In the genomic region with DNA sequence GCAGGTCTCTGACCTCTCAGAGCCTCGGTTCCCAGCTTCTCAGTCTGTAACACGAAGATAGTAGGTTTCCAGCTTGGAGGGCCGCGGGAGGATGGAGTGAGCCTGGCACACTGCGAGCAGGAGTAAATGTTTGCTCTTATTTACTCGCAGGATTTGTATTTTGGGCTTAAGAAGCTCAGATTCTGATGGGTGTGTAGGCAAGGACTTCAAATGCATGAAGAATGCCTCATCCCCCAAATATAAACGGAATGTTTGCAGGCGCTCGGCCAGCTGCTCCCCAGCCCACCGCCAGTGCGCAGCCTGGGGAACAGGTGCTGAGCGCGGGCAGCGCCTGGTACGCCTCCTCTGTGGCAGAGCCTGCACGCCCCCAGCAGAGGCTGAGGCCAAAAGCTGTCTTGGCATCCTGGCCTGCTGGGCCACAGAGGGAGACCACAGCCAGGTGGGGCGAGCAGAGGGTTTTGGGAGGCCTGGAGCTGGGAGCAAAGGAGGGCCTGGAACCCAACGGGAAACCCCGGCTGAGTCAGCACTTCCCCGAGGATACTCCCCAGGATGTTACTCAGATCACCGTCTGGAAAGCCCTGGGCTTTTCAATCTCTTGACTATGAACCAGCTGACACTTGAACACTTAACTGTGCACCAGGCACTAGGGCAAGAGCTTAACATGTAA, we compare ENCODE assay signal across 8 cellular contexts. TPM values are rescaled to one million over a fixed set of nuclear protein-coding genes. Genes with fewer than 3 reads are reported as not detected.
DNase-seq lines count a peak whose midpoint lies in the region; ATAC-seq, FAIRE-seq and TF ChIP-seq lines count a peak whose summit lies in the region.

No MANE protein-coding gene starts in this region.

- WGBS in endodermal cell (ENCODE audit: insufficient coverage in 1 of 2, insufficient read length in 1 of 2), 2 experiments, result 93 to 95% methylated on average over 12 to 21 of the region's 21 CpGs

- DNase-seq in Daoy (ENCODE audit: low read depth), result peak; percentile 93
- peak; percentile 64 for DNase-seq in RCC 7860 (ENCODE audit: low spot score)
- DNase-seq in coronary artery (ENCODE audit: low spot score), result no peak
- DNase-seq in nephron progenitor cell, result no peak
- DNase-seq in COLO829 (ENCODE audit: low spot score), result no peak
- no peak for DNase-seq in endodermal cell
- DNase-seq in NCI-H2196 treated with DMSO at 0.1 percent for 48 hours (lab: John Stamatoyannopoulos, UW; ENCODE audit: unreplicated experiment), result no peak

- peaks cover 9% of the 10 kb centered on the region for H3K36me3 ChIP-seq in endodermal cell (ENCODE audit: control insufficient read depth, insufficient read depth, low read length)

- TF ChIP-seq CTCF in coronary artery (IDR thresholded peaks at IDR 0.05), result no peak
- TF ChIP-seq CTCF in nephron progenitor cell (IDR thresholded peaks at IDR 0.05), result no peak
- no peak for TF ChIP-seq CTCF in endodermal cell (conservative IDR thresholded peaks at IDR 0.05)

- ATAC-seq in GM18511 (IDR thresholded peaks at IDR 0.05; ENCODE audit: unreplicated experiment), result no peak

- H3K9me3 ChIP-seq in endodermal cell (ENCODE audit: control insufficient read depth, low read length), result no peaks in the 10 kb centered on the region

- H3K4me1 Mint-ChIP-seq in nephron progenitor cell, result peaks cover 66% of the 10 kb centered on the region
- peaks cover 15% of the 10 kb centered on the region for H3K4me1 Mint-ChIP-seq in endodermal cell

- no peak overlapping the region for H3K9ac ChIP-seq in endodermal cell (ENCODE audit: extremely low read depth, low read length, poor library complexity, severe bottlenecking)

- H3K27me3 Mint-ChIP-seq in nephron progenitor cell (ENCODE audit: low read depth, poor library complexity), result peaks cover 2% of the 10 kb centered on the region
- no peaks in the 10 kb centered on the region for H3K27me3 Mint-ChIP-seq in endodermal cell (ENCODE audit: insufficient read depth)

- H3K27me3 ChIP-seq in endodermal cell (ENCODE audit: control insufficient read depth, insufficient read depth, low read length, poor library complexity, severe bottlenecking), result no peaks in the 10 kb centered on the region

- H3K27ac ChIP-seq in coronary artery (peak overlapping the region; percentile 94 to 95), endodermal cell (ENCODE audit: low read depth, low read length) (no peak overlapping the region)

- H3K27ac Mint-ChIP-seq in nephron progenitor cell, result peak overlapping the region; percentile 62
- no peak overlapping the region for H3K27ac Mint-ChIP-seq in endodermal cell

- peaks cover 19% of the 10 kb centered on the region for H3K4me1 ChIP-seq in endodermal cell (ENCODE audit: control insufficient read depth, insufficient read depth, low read length)

- H3K4me3 ChIP-seq in coronary artery, result peak overlapping the region; percentile 61
- H3K4me3 ChIP-seq in endodermal cell (ENCODE audit: low read length), result no peak overlapping the region

- FAIRE-seq in RCC 7860 (lab: Jason Lieb, UNC), result no peak

- no peaks in the 10 kb centered on the region for H3K9me3 Mint-ChIP-seq in nephron progenitor cell
- no peaks in the 10 kb centered on the region for H3K9me3 Mint-ChIP-seq in endodermal cell

- H3K4me3 Mint-ChIP-seq in nephron progenitor cell (no peak overlapping the region), endodermal cell (no peak overlapping the region)

- H3K36me3 Mint-ChIP-seq in nephron progenitor cell (ENCODE audit: low read depth) (peaks cover 27% of the 10 kb centered on the region), endodermal cell (ENCODE audit: low read depth) (peaks cover 14% of the 10 kb centered on the region)

RNA-seq across cellular contexts. Expression of gene EHD1, which starts 9.4 kb away (rescaled TPM):
- total RNA-seq in Daoy (2014; rRNA removed; shearing (Covaris generic)), result 27.0 and 35.6 TPM in 2 replicates
- 10 to 100 TPM; 39.7 to 43.8 TPM for total RNA-seq in endodermal cell
- 33.1 TPM for polyA plus RNA-seq in endodermal cell (2013, experiment 1 of 2)
- polyA plus RNA-seq in endodermal cell (2013, experiment 2 of 2), result 32.7 TPM

RNA-seq across cellular contexts. Expression of gene CDC42BPG, which starts 24.6 kb away (rescaled TPM):
- total RNA-seq in Daoy (2014; rRNA removed; shearing (Covaris generic)), result 0.06 and 0.15 TPM in 2 replicates
- 10 to 100 TPM; 11.1 to 12.6 TPM for total RNA-seq in endodermal cell
- polyA plus RNA-seq in endodermal cell (2013, experiment 1 of 2), result 2.0 TPM
- 1.7 TPM for polyA plus RNA-seq in endodermal cell (2013, experiment 2 of 2)

RNA-seq across cellular contexts. Expression of gene ATG2A, which starts 48.0 kb away (rescaled TPM):
- total RNA-seq in Daoy (2014; rRNA removed; shearing (Covaris generic)), result 8.2 and 11.1 TPM in 2 replicates
- total RNA-seq in endodermal cell, result 10 to 100 TPM; 17.0 to 23.0 TPM
- 12.9 TPM for polyA plus RNA-seq in endodermal cell (2013, experiment 1 of 2)
- polyA plus RNA-seq in endodermal cell (2013, experiment 2 of 2), result 10.2 TPM

RNA-seq across cellular contexts. Expression of gene PPP2R5B, which starts 55.5 kb away (rescaled TPM):
- total RNA-seq in Daoy (2014; rRNA removed; shearing (Covaris generic)), result 7.8 and 8.5 TPM in 2 replicates
- 1 to 10 TPM; 2.8 to 3.3 TPM for total RNA-seq in endodermal cell
- polyA plus RNA-seq in endodermal cell (2013, experiment 1 of 2), result 17.4 TPM
- 14.3 TPM for polyA plus RNA-seq in endodermal cell (2013, experiment 2 of 2)

RNA-seq across cellular contexts. Expression of gene MEN1, which starts 58.7 kb away (rescaled TPM):
- 14.0 and 15.0 TPM in 2 replicates for total RNA-seq in Daoy (2014; rRNA removed; shearing (Covaris generic))
- total RNA-seq in endodermal cell, result 10 to 100 TPM; 44.5 to 48.7 TPM
- polyA plus RNA-seq in endodermal cell (2013, experiment 1 of 2), result 48.7 TPM
- polyA plus RNA-seq in endodermal cell (2013, experiment 2 of 2), result 44.3 TPM

Comparison
In these comparisons a context has a peak if more than half of its experiments do, and no peak if none do; other contexts are left out.
1. DNase-seq: peak in Daoy (single experiment) and RCC 7860 (single experiment); none in coronary artery (single experiment), nephron progenitor cell (single experiment), COLO829 (single experiment), endodermal cell (single experiment) and NCI-H2196 treated with DMSO at 0.1 percent for 48 hours (single experiment).
2. RNA of gene CDC42BPG, which starts 24.6 kb away (total RNA-seq): 11.1 to 12.6 TPM in endodermal cell; 0.06 to 0.15 TPM in Daoy; every median in the first group is over 10 times any median in the second.